In genomic region chr9:110316255-110316921, GRCh38 we compare ENCODE assay signal across 8 cellular contexts. TPM values are rescaled to one million over a fixed set of nuclear protein-coding genes. Genes with fewer than 3 reads are reported as not detected.
DNase-seq lines count a peak whose midpoint lies in the region; ATAC-seq, FAIRE-seq and TF ChIP-seq lines count a peak whose summit lies in the region.

No MANE protein-coding gene starts in this region.

- H3K9me3 ChIP-seq in HepG2 (ENCODE audit: low read length) (peaks cover 7% of the 10 kb centered on the region; the same call in 1 of the 2 replicates), heart left ventricle (peaks cover 0 to 10% (median 2%) of the 10 kb centered on the region in 12 donors)

- in situ Hi-C loops in HepG2 (cut with HindIII; ENCODE audit: extremely low pct_ligation_motif_present, low pct_unique_long_range_greater_than_20kb) (no loop called here), brain microvascular endothelial cell (cut with HindIII; ENCODE audit: low pct_ligation_motif_present, low sequenced_read_pairs) (no loop called here)

- TF ChIP-seq EP300 in HepG2 (IDR thresholded peaks at IDR 0.05; ENCODE audit: low read depth in 2 of 2, low read length in 2 of 2), result no peak
- TF ChIP-seq EP300 in HepG2 (CRISPR knock-in tag; IDR thresholded peaks at IDR 0.05; ENCODE audit: borderline replicate concordance), result no peak

- no peaks in the 10 kb centered on the region for H4K20me1 ChIP-seq in HepG2 (ENCODE audit: insufficient read depth, low read length)

- H3K4me3 Mint-ChIP-seq in HFFc6, result peak overlapping the region; percentile 55; the same call in 1 of the 2 replicates
- H3K4me3 Mint-ChIP-seq in Calu3 (ENCODE audit: low read depth, unreplicated experiment), result no peak overlapping the region

- TF ChIP-seq CTCF in HFFc6 (IDR thresholded peaks at IDR 0.05) (no peak), HepG2 (CRISPR knock-in tag; IDR thresholded peaks at IDR 0.05) (no peak), brain microvascular endothelial cell (IDR thresholded peaks at IDR 0.05; ENCODE audit: low read depth, low read length, missing control alignments) (no peak), heart left ventricle (IDR thresholded peaks at IDR 0.05) (no peak), Calu3 (IDR thresholded peaks at IDR 0.05; ENCODE audit: unreplicated experiment) (no peak)

- ATAC-seq in GM18867 (IDR thresholded peaks at IDR 0.05; ENCODE audit: unreplicated experiment), result peak; percentile 97
- no peak for ATAC-seq in HepG2
- no peak for ATAC-seq in heart left ventricle

- H3K36me3 ChIP-seq in HepG2 (replicated peaks in 1 of 2; ENCODE audit: control insufficient read depth in 1 of 2, insufficient read depth in 2 of 2, low read length in 2 of 2) (no peaks in the 10 kb centered on the region), brain microvascular endothelial cell (replicated peaks) (no peaks in the 10 kb centered on the region), heart left ventricle (no peaks in the 10 kb centered on the region)

- POLR2A ChIA-PET in HepG2 (lab: Yijun Ruan, JAX), result interaction anchor here (0.7 kb wide), 1 partner anchor 356 kb away, joined by 3 read pairs; no protein-coding TSS in a partner anchor

- intact Hi-C loops in HepG2 (cut with micrococcal nuclease; ENCODE audit: unreplicated experiment) (no loop called here), heart left ventricle (cut with DNase I) (no loop called here), Calu3 (cut with micrococcal nuclease; ENCODE audit: unreplicated experiment) (no loop called here)

- CTCF ChIA-PET in HepG2 (lab: Yijun Ruan, JAX; ENCODE audit: low intra/inter-chr PET ratio, low total read pairs) (no interaction called here), Calu3 (lab: Charles Lee) (no interaction called here)

- H3K27ac Mint-ChIP-seq in HFFc6, result no peak overlapping the region
- no peak overlapping the region for H3K27ac Mint-ChIP-seq in Calu3 (ENCODE audit: unreplicated experiment)

- H3K4me1 ChIP-seq in HepG2 (ENCODE audit: insufficient read depth, low read length) (no peaks in the 10 kb centered on the region), heart left ventricle (peaks cover 0 to 11% (median 0%) of the 10 kb centered on the region in 12 donors)

- TF ChIP-seq RAD21 in HepG2 (CRISPR knock-in tag; IDR thresholded peaks at IDR 0.05), result no peak

- no peaks in the 10 kb centered on the region for H3K9me3 Mint-ChIP-seq in HFFc6
- no peaks in the 10 kb centered on the region for H3K9me3 Mint-ChIP-seq in Calu3 (ENCODE audit: low read depth, unreplicated experiment)

- no peak overlapping the region for H3K27ac ChIP-seq in HepG2 (ENCODE audit: extremely low read length, insufficient read depth, low read length)
- no peak overlapping the region for H3K27ac ChIP-seq in brain microvascular endothelial cell
- no peak overlapping the region for H3K27ac ChIP-seq in heart left ventricle

- 0 out of 2 replicates have a peak overlapping the region, but pooled peaks have one; percentile 1 for H3K4me2 ChIP-seq in HepG2 (ENCODE audit: low read depth, low read length)

- H3K27me3 Mint-ChIP-seq in HFFc6 (ENCODE audit: insufficient read depth) (peaks cover 3% of the 10 kb centered on the region; the same call in 1 of the 2 replicates), Calu3 (ENCODE audit: unreplicated experiment) (no peaks in the 10 kb centered on the region)

- no peaks in the 10 kb centered on the region for H3K36me3 Mint-ChIP-seq in HFFc6 (ENCODE audit: low read depth)
- no peaks in the 10 kb centered on the region for H3K36me3 Mint-ChIP-seq in Calu3 (ENCODE audit: insufficient read depth, unreplicated experiment)

- H3K4me3 ChIP-seq in HepG2 (replicated peaks in 1 of 3; ENCODE audit: insufficient read depth in 1 of 3, low read depth in 2 of 3, low read length in 3 of 3) (no peak overlapping the region), brain microvascular endothelial cell (ENCODE audit: low read depth, low read length) (no peak overlapping the region), heart left ventricle (peak overlapping the region in 3 of 12 donors; percentile 26 to 28 (median 27))

- no peak for DNase-seq in HFFc6
- DNase-seq in NAMALWA (ENCODE audit: low spot score), result peak; percentile 67
- no peak for DNase-seq in HepG2 (ENCODE audit: low spot score)
- DNase-seq in brain microvascular endothelial cell, result no peak
- DNase-seq in heart left ventricle, result no peak
- no peak for DNase-seq in Calu3
- DNase-seq in midbrain (lab: John Stamatoyannopoulos, UW), result no peak

- no peak overlapping the region for H2AFZ ChIP-seq in HepG2 (ENCODE audit: low read length)

- FAIRE-seq in HepG2 (lab: Jason Lieb, UNC), result no peak

- BruUV-seq in HepG2 (replicated peaks; lab: Mats Ljungman, UMichigan), result no TSS peak
- BruUV-seq in Calu3 (replicated peaks; lab: Mats Ljungman, UMichigan), result no TSS peak

- TF ChIP-seq POLR2A in HepG2 (IDR thresholded peaks at IDR 0.05; ENCODE audit: insufficient read depth in 1 of 2, low read depth in 2 of 2, low read length in 2 of 2), result no peak
- no peak for TF ChIP-seq POLR2A in heart left ventricle (IDR thresholded peaks at IDR 0.05)

- no peak overlapping the region for H3K9ac ChIP-seq in HepG2 (ENCODE audit: insufficient read depth, low read depth, low read length)

- 25% methylated on average over 4 of the region's 4 CpGs for WGBS in HepG2 (ENCODE audit: low lambda C conversion rate)
- 47 to 55% (median 51%) methylated on average over 4 of the region's 4 CpGs for WGBS in heart left ventricle, 4 donors

- no peaks in the 10 kb centered on the region for H3K27me3 ChIP-seq in HepG2 (ENCODE audit: control insufficient read depth in 1 of 2, insufficient read depth in 2 of 2, low read length in 2 of 2)
- no peaks in the 10 kb centered on the region for H3K27me3 ChIP-seq in brain microvascular endothelial cell (replicated peaks)
- no peaks in the 10 kb centered on the region for H3K27me3 ChIP-seq in heart left ventricle

- H3K4me1 Mint-ChIP-seq in HFFc6 (ENCODE audit: low read depth), result 0 out of 2 replicates have a peak, but pooled peaks cover 4% of the 10 kb centered on the region
- no peaks in the 10 kb centered on the region for H3K4me1 Mint-ChIP-seq in Calu3 (ENCODE audit: low read depth, unreplicated experiment)

- no peaks in the 10 kb centered on the region for H3K79me2 ChIP-seq in HepG2 (ENCODE audit: insufficient read depth, low read length)

TF ChIP-seq in HepG2, 621 proteins besides CTCF, POLR2A, EP300 and RAD21 (continues in another document):
- TF ChIP-seq ZNF609 (CRISPR knock-in tag; IDR thresholded peaks at IDR 0.05; ENCODE audit: borderline replicate concordance), result no peak

RNA-seq across cellular contexts. Expression of gene TXNDC8, which starts 21.3 kb away (rescaled TPM):
- not detected for total RNA-seq in HFFc6 (2021; fragmentation: NEBNext Ultra II Directional; extraction: Animal tissue kit (Norgen Biotek cat#: 25700))
- total RNA-seq in HepG2 (2016; rRNA removed; fragmentation: Illumina TruSeq; extraction: Trizol), result not detected in 2 replicates
- not detected in 2 replicates for total RNA-seq in HepG2 (2016; cell fraction: cytosol; rRNA removed; fragmentation: Illumina TruSeq; extraction: Trizol; ENCODE audit: low read depth)
- not detected in 2 replicates for total RNA-seq in HepG2 (2016; cell fraction: insoluble cytoplasmic fraction; rRNA removed; fragmentation: Illumina TruSeq; extraction: Trizol)
- total RNA-seq in HepG2 (2016; cell fraction: membrane; rRNA removed; fragmentation: Illumina TruSeq; extraction: Trizol), result not detected in 2 replicates
- total RNA-seq in HepG2 (2016; cell fraction: nucleus; rRNA removed; fragmentation: Illumina TruSeq; extraction: Trizol), result not detected in 2 replicates
- not detected in 2 replicates for polyA plus RNA-seq in HepG2 (2011; rRNA removed)
- polyA plus RNA-seq in HepG2 (2011; cell fraction: cytosol; rRNA removed), result not detected in 2 replicates
- polyA plus RNA-seq in HepG2 (2011; cell fraction: nucleus; rRNA removed), result not detected in 2 replicates
- not detected in 2 replicates for polyA plus RNA-seq in HepG2 (2012)
- polyA plus RNA-seq in HepG2 (2016; cell fraction: cytosol; fragmentation: Illumina TruSeq; extraction: Trizol; ENCODE audit: low read depth), result not detected in 2 replicates
- polyA plus RNA-seq in HepG2 (2016; cell fraction: insoluble cytoplasmic fraction; fragmentation: Illumina TruSeq; extraction: Trizol; ENCODE audit: low read depth), result not detected in 2 replicates
- polyA plus RNA-seq in HepG2 (2016; cell fraction: membrane; fragmentation: Illumina TruSeq; extraction: Trizol; ENCODE audit: low read depth), result not detected in 2 replicates
- polyA plus RNA-seq in HepG2 (2016; cell fraction: nucleus; fragmentation: Illumina TruSeq; extraction: Trizol; ENCODE audit: insufficient read depth, low read depth), result not detected in 2 replicates
- polyA minus RNA-seq in HepG2 (2011; rRNA and poly(A)+ RNA removed; ENCODE audit: low replicate concordance), result not detected in 2 replicates
- not detected in 2 replicates for polyA minus RNA-seq in HepG2 (2011; cell fraction: cytosol; rRNA and poly(A)+ RNA removed)
- polyA minus RNA-seq in HepG2 (2011; cell fraction: nucleus; rRNA and poly(A)+ RNA removed), result not detected in 2 replicates
- not detected for total RNA-seq in heart left ventricle
- polyA plus RNA-seq in heart left ventricle, result not detected
- total RNA-seq in Calu3 (2022), result not detected in 2 replicates
